In genomic region chr3:172698650-172699049, GRCh38 we compare ENCODE assay signal across 1 cellular context.
TF ChIP-seq lines count a peak whose summit lies in the region.

No MANE protein-coding gene starts in this region.

TF ChIP-seq in GM23338, 12 proteins besides CTCF, POLR2A, EP300 and RAD21 (continued from another document):
- TF ChIP-seq ZNF462 (CRISPR knock-in tag; IDR thresholded peaks at IDR 0.05) (no peak), NANOG (IDR thresholded peaks at IDR 0.05; ENCODE audit: borderline replicate concordance) (no peak)
TF ChIP-seq in GM23338: peak in this region for 0.
